In genomic region chr20:44769481-44769863, GRCh38 we compare ENCODE assay signal across 15 cellular contexts. TPM values are rescaled to one million over a fixed set of nuclear protein-coding genes. Genes with fewer than 3 reads are reported as not detected.
DNase-seq lines count a peak whose midpoint lies in the region; ATAC-seq, FAIRE-seq and TF ChIP-seq lines count a peak whose summit lies in the region.
"Had no signal": no experiment of that assay in that cellular context is flagged by ENCODE, and none has a peak within 500 bp of the region (broad histone marks: within the 10 kb centered on the region; RNA-seq: fewer than 3 reads in every experiment).

No MANE protein-coding gene starts in this region.

- DNase-seq in nephron progenitor cell, result no peak
- DNase-seq in aorta, result no peak
- DNase-seq in H54 (ENCODE audit: insufficient read length, low spot score), result no peak
- no peak for DNase-seq in G401 (ENCODE audit: low spot score)
- DNase-seq: BE2C; Caco-2; CD8-positive, alpha-beta T cell; DND-41; IMR-90 had no signal

- H3K4me1 ChIP-seq in HEK293 (ENCODE audit: control insufficient read depth, insufficient read depth, low read length) (no peaks in the 10 kb centered on the region), aorta (ENCODE audit: control insufficient read depth in 1 of 2, insufficient read depth in 2 of 2, low read length in 2 of 2) (no peaks in the 10 kb centered on the region)
- H3K4me1 ChIP-seq: BE2C, Caco-2 had no signal

- H3K27ac Mint-ChIP-seq in nephron progenitor cell, result peak overlapping the region; percentile 40
- H3K27ac Mint-ChIP-seq: CD8-positive, alpha-beta T cell had no signal

- WGBS in aorta, 2 donors, result 34 to 49% methylated on average over 5 of the region's 5 CpGs

- in situ Hi-C loops in G401 (cut with HindIII; ENCODE audit: low sequenced_read_pairs), result no loop called here

- POLR2A ChIA-PET in HEK293 (lab: Yijun Ruan, JAX), result no interaction called here

- TF ChIP-seq POLR2A in H54 (IDR thresholded peaks at IDR 0.05; ENCODE audit: low read depth, low read length), result no peak

- no peak for ATAC-seq in GM19324 (IDR thresholded peaks at IDR 0.05; ENCODE audit: low FRiP score, unreplicated experiment)
- no peak for ATAC-seq in aorta (ENCODE audit: low FRiP score)
- ATAC-seq: CD8-positive, alpha-beta T cell had no signal

- H3K9me3 Mint-ChIP-seq in nephron progenitor cell, result no peaks in the 10 kb centered on the region
- H3K9me3 Mint-ChIP-seq: CD14-positive monocyte; CD8-positive, alpha-beta T cell had no signal

- TF ChIP-seq CTCF in HEK293 (tag by site-specific recombination; IDR thresholded peaks at IDR 0.05), result no peak
- no peak for TF ChIP-seq CTCF in nephron progenitor cell (IDR thresholded peaks at IDR 0.05)

- intact Hi-C loops in aorta (cut with DNase I), result no loop called here

- no peak for FAIRE-seq in H54 (lab: Jason Lieb, UNC)
- FAIRE-seq: A204.1 had no signal

- H3K4me3 ChIP-seq in HEK293 (ENCODE audit: low read depth, low read length) (no peak overlapping the region), aorta (ENCODE audit: low read length in 2 of 2) (no peak overlapping the region)

- peaks cover 10% of the 10 kb centered on the region for H3K4me1 Mint-ChIP-seq in nephron progenitor cell
- H3K4me1 Mint-ChIP-seq: CD14-positive monocyte had no signal

- H3K27me3 ChIP-seq in aorta (ENCODE audit: control insufficient read depth in 1 of 2, insufficient read depth in 2 of 2, low read length in 1 of 2), result no peaks in the 10 kb centered on the region
- H3K27me3 ChIP-seq: BE2C had no signal

- H3K9me3 ChIP-seq in HEK293 (ENCODE audit: control insufficient read depth, insufficient read depth, low read depth, low read length) (no peaks in the 10 kb centered on the region), aorta (ENCODE audit: control insufficient read depth, low read length) (no peaks in the 10 kb centered on the region)
- H3K9me3 ChIP-seq: BE2C, Caco-2 had no signal

- H3K27ac ChIP-seq in HEK293 (ENCODE audit: extremely low read depth, low read depth, low read length) (no peak overlapping the region), angular gyrus (ENCODE audit: low read depth, low read length) (peak overlapping the region; percentile 15), aorta (ENCODE audit: low read depth in 1 of 2, low read length in 2 of 2) (no peak overlapping the region)

- CTCF ChIA-PET in HEK293 (lab: Yijun Ruan, JAX), result interaction anchor here (3.0 kb wide), 1 partner anchor 22 kb away, joined by 14 read pairs; no protein-coding TSS in a partner anchor

- no peak overlapping the region for H3K4me3 Mint-ChIP-seq in nephron progenitor cell
- H3K4me3 Mint-ChIP-seq: CD14-positive monocyte; CD8-positive, alpha-beta T cell had no signal

- H3K36me3 ChIP-seq in HEK293 (ENCODE audit: control insufficient read depth in 2 of 2, insufficient read depth in 1 of 2, low read length in 2 of 2) (no peaks in the 10 kb centered on the region), aorta (ENCODE audit: control insufficient read depth in 1 of 2, insufficient read depth in 2 of 2, low read length in 1 of 2) (no peaks in the 10 kb centered on the region)
- H3K36me3 ChIP-seq: BE2C had no signal

- peaks cover 5% of the 10 kb centered on the region for H3K27me3 Mint-ChIP-seq in nephron progenitor cell (ENCODE audit: low read depth, poor library complexity)

- no peaks in the 10 kb centered on the region for H3K36me3 Mint-ChIP-seq in nephron progenitor cell (ENCODE audit: low read depth)
- H3K36me3 Mint-ChIP-seq: CD14-positive monocyte; CD8-positive, alpha-beta T cell had no signal

TF ChIP-seq in HEK293, 187 proteins besides CTCF, POLR2A, EP300 and RAD21:
- TF ChIP-seq ZNF239 (tag by site-specific recombination; IDR thresholded peaks at IDR 0.05) (no peak), ZFHX2 (tag by site-specific recombination; conservative IDR thresholded peaks at IDR 0.05) (peak; percentile 94), EGR2 (tag by site-specific recombination; IDR thresholded peaks at IDR 0.05; ENCODE audit: low read depth) (peak; percentile 97), ZNF510 (tag by site-specific recombination; IDR thresholded peaks at IDR 0.05; ENCODE audit: insufficient replicate concordance) (no peak)

RNA-seq across cellular contexts. Expression of gene KCNK15, which starts 23.8 kb away (rescaled TPM):
- total RNA-seq in aorta, result 10 to 100 TPM in 1 of 2 donors, 1 to 10 TPM in 1; 5.0 to 16.1 TPM
- 1 to 10 TPM; 2.3 to 6.8 TPM for polyA plus RNA-seq in aorta
- 17.9 TPM in 2 replicates for total RNA-seq in G401 (2014; rRNA removed; shearing (Covaris generic))
- total RNA-seq: CD8-positive, alpha-beta T cell; HT-29; IMR-90 had no signal
- polyA plus RNA-seq: CD14-positive monocyte, IMR-90 had no signal

RNA-seq across cellular contexts. Expression of gene RIMS4, which starts 40.9 kb away (rescaled TPM):
- 10 to 100 TPM in 1 of 2 donors, 1 to 10 TPM in 1; 2.8 to 16.6 TPM for total RNA-seq in aorta
- 1 to 10 TPM in 1 of 2 donors, under 1 TPM in 1; 0.46 to 2.3 TPM for polyA plus RNA-seq in aorta
- total RNA-seq in G401 (2014; rRNA removed; shearing (Covaris generic)), result 8.3 and 10.9 TPM in 2 replicates
- total RNA-seq: CD8-positive, alpha-beta T cell; HT-29; IMR-90 had no signal
- polyA plus RNA-seq: CD14-positive monocyte, IMR-90 had no signal

RNA-seq across cellular contexts. Expression of gene CCN5, which starts 54.3 kb away (rescaled TPM):
- 100 to 1,000 TPM in 1 of 2 donors, 10 to 100 TPM in 1; 59.4 to 186 TPM for total RNA-seq in aorta
- polyA plus RNA-seq in aorta, result 100 to 1,000 TPM in 1 of 2 donors, 10 to 100 TPM in 1; 93.1 to 137 TPM
- total RNA-seq in G401 (2014; rRNA removed; shearing (Covaris generic)), result 0.17 TPM in 1 of 2 replicates, not detected in the other
- total RNA-seq: Caco-2; CD8-positive, alpha-beta T cell; HT-29; IMR-90 had no signal
- polyA plus RNA-seq: CD14-positive monocyte, IMR-90 had no signal

Comparison
In these comparisons a context has a peak if more than half of its experiments do, and no peak if none do; other contexts are left out.
1. RNA of gene CCN5, which starts 54.3 kb away (total RNA-seq): 59.4 to 186 TPM in aorta; 0.17 TPM in G401; every median in the first group is over 10 times any median in the second.